Comparison of ENCODE assay signal across 8 cellular contexts in the genomic region with DNA sequence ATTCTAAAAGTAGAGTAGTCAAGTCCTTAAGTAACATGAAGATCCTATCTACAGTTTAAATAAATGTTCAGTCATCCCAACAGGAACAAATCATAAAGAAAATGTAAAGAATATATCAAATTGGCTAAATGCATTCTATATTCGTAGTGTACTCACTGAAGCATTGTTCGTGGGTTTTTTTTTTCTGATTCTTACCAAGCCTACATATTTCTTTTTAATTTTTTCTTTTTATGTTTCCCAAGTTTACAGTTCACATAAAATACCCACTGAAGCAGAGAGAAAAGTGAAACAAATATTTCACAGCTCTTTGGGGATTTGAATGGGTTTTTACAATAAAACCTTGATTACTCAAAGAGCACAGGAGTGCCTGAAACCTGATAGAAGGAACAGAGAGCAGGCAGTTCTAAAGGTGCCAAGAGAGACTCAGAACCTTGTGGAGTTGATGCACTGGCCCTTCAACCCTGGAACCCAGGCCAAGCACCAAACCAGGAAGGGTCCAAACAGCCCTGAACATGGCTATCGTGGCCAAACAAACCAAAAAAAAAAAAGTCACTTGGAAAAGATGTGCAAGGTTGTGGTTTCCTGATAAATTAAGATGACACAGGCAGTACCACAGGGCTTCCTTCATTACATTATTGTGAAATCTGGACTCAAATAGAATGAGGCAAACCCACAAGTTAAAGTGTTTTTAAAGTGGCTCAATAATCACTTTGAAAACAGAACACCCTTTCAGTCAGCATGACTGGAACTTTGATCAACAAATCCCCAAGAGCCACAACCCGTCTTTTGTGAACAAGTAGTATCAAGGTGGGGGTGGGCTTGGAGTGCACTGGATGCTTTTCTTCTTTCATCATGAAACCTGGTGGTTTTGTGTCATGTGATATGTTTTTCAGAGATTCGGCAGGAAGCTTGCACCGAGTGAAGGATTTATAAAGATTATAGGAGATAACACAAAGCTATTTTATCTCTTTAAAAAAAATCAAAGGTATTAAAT.
DNase-seq lines count a peak whose midpoint lies in the region; ATAC-seq and TF ChIP-seq lines count a peak whose summit lies in the region.

No MANE protein-coding gene starts in this region.

- no peak overlapping the region for H3K9ac ChIP-seq in DND-41 (ENCODE audit: low read depth, low read length)

- H3K4me2 ChIP-seq in DND-41 (ENCODE audit: insufficient read depth, low read length): no peak overlapping the region

- peaks cover 17% of the 10 kb centered on the region for H3K4me1 ChIP-seq in DND-41 (ENCODE audit: insufficient read depth, low read length)
- peaks cover 3% of the 10 kb centered on the region; the same call in 1 of the 2 replicates for H3K4me1 ChIP-seq in HEK293 (ENCODE audit: control insufficient read depth, insufficient read depth, low read length)

- H3K27ac ChIP-seq in DND-41 (ENCODE audit: low read length): no peak overlapping the region
- peak overlapping the region; percentile 17; the same call in 1 of the 2 replicates for H3K27ac ChIP-seq in HEK293 (ENCODE audit: extremely low read depth, low read depth, low read length)
- H3K27ac ChIP-seq in RWPE1: no peak overlapping the region

- TF ChIP-seq CTCF in DND-41 (IDR thresholded peaks at IDR 0.05; ENCODE audit: borderline replicate concordance, extremely low read depth, low read length, poor library complexity, severe bottlenecking): no peak
- no peak for TF ChIP-seq CTCF in HEK293 (tag by site-specific recombination; IDR thresholded peaks at IDR 0.05)
- no peak for TF ChIP-seq CTCF in epithelial cell of proximal tubule (conservative IDR thresholded peaks at IDR 0.05; ENCODE audit: low read depth, low read length)
- no peak for TF ChIP-seq CTCF in RWPE1 (conservative IDR thresholded peaks at IDR 0.05; ENCODE audit: low read depth)

- no peaks in the 10 kb centered on the region for H3K36me3 ChIP-seq in DND-41 (ENCODE audit: insufficient read depth, low read length)
- no peaks in the 10 kb centered on the region for H3K36me3 ChIP-seq in HEK293 (ENCODE audit: control insufficient read depth in 2 of 2, insufficient read depth in 1 of 2, low read length in 2 of 2)

- CTCF ChIA-PET in HEK293 (lab: Yijun Ruan, JAX) (interaction anchor here (0.6 to 0.8 kb wide), 2 partner anchors 94 to 170 kb away, joined by 3 read pairs; no protein-coding TSS in a partner anchor), RWPE1 (lab: Yijun Ruan, JAX) (interaction anchor here (0.6 kb wide), 1 partner anchor 212 kb away, joined by 3 read pairs; no protein-coding TSS in a partner anchor)

- peak; percentile 63 for DNase-seq in DND-41
- peak; percentile 96 for DNase-seq in SIG-M5 (lab: John Stamatoyannopoulos, UW)
- DNase-seq in epithelial cell of proximal tubule (ENCODE audit: low read depth): peak; percentile 99
- DNase-seq in stimulated activated CD4-positive, alpha-beta T cell treated with anti-CD3 and anti-CD28 coated beads, Interleukin-15, amount 100 ng/mL, for 48 hours (ENCODE audit: low read depth in 2 of 2): peak; percentile 19 to 28
- no peak for DNase-seq in NCI-H446 (lab: John Stamatoyannopoulos, UW)
- DNase-seq in RWPE1 (ENCODE audit: low spot score): no peak
- no peak for DNase-seq in NCI-H2171 treated with DMSO at 0.1 percent for 48 hours (lab: John Stamatoyannopoulos, UW)

- no peaks in the 10 kb centered on the region for H4K20me1 ChIP-seq in DND-41 (ENCODE audit: insufficient read depth, low read length)

- H3K4me3 ChIP-seq in DND-41 (ENCODE audit: low read depth in 1 of 2, low read length in 2 of 2) (no peak overlapping the region), HEK293 (ENCODE audit: low read depth, low read length) (no peak overlapping the region), epithelial cell of proximal tubule (ENCODE audit: low read depth, low read length) (no peak overlapping the region)

- no peaks in the 10 kb centered on the region for H3K79me2 ChIP-seq in DND-41 (ENCODE audit: insufficient read depth, low read length)

- no peak overlapping the region for H2AFZ ChIP-seq in DND-41 (ENCODE audit: low read depth, low read length)

- ATAC-seq in DND-41 (ENCODE audit: insufficient read depth, low read depth): peak; percentile 93

- H3K27me3 ChIP-seq in DND-41 (ENCODE audit: insufficient read depth, low read length, poor library complexity): peaks cover 4% of the 10 kb centered on the region

- POLR2A ChIA-PET in HEK293 (lab: Yijun Ruan, JAX) (no interaction called here), RWPE1 (lab: Yijun Ruan, JAX; ENCODE audit: low non-redundant PET) (no interaction called here)

- no peaks in the 10 kb centered on the region for H3K9me3 ChIP-seq in DND-41 (ENCODE audit: insufficient read depth, low read length, severe bottlenecking)
- no peaks in the 10 kb centered on the region for H3K9me3 ChIP-seq in HEK293 (ENCODE audit: control insufficient read depth, insufficient read depth, low read depth, low read length)

TF ChIP-seq in HEK293, 187 proteins besides CTCF, POLR2A, EP300 and RAD21 (continues in another document):
- no peak for TF ChIP-seq ZNF292 (tag by site-specific recombination; IDR thresholded peaks at IDR 0.05; ENCODE audit: borderline replicate concordance, low read depth)
- TF ChIP-seq KLF16 (tag by site-specific recombination; IDR thresholded peaks at IDR 0.05): no peak
- TF ChIP-seq, protein P1, sequence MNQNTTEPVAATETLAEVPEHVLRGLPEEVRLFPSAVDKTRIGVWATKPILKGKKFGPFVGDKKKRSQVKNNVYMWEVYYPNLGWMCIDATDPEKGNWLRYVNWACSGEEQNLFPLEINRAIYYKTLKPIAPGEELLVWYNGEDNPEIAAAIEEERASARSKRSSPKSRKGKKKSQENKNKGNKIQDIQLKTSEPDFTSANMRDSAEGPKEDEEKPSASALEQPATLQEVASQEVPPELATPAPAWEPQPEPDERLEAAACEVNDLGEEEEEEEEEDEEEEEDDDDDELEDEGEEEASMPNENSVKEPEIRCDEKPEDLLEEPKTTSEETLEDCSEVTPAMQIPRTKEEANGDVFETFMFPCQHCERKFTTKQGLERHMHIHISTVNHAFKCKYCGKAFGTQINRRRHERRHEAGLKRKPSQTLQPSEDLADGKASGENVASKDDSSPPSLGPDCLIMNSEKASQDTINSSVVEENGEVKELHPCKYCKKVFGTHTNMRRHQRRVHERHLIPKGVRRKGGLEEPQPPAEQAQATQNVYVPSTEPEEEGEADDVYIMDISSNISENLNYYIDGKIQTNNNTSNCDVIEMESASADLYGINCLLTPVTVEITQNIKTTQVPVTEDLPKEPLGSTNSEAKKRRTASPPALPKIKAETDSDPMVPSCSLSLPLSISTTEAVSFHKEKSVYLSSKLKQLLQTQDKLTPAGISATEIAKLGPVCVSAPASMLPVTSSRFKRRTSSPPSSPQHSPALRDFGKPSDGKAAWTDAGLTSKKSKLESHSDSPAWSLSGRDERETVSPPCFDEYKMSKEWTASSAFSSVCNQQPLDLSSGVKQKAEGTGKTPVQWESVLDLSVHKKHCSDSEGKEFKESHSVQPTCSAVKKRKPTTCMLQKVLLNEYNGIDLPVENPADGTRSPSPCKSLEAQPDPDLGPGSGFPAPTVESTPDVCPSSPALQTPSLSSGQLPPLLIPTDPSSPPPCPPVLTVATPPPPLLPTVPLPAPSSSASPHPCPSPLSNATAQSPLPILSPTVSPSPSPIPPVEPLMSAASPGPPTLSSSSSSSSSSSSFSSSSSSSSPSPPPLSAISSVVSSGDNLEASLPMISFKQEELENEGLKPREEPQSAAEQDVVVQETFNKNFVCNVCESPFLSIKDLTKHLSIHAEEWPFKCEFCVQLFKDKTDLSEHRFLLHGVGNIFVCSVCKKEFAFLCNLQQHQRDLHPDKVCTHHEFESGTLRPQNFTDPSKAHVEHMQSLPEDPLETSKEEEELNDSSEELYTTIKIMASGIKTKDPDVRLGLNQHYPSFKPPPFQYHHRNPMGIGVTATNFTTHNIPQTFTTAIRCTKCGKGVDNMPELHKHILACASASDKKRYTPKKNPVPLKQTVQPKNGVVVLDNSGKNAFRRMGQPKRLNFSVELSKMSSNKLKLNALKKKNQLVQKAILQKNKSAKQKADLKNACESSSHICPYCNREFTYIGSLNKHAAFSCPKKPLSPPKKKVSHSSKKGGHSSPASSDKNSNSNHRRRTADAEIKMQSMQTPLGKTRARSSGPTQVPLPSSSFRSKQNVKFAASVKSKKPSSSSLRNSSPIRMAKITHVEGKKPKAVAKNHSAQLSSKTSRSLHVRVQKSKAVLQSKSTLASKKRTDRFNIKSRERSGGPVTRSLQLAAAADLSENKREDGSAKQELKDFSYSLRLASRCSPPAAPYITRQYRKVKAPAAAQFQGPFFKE (tag by site-specific recombination; IDR thresholded peaks at IDR 0.05; ENCODE audit: borderline replicate concordance): no peak
- TF ChIP-seq ZNF114 (tag by site-specific recombination; IDR thresholded peaks at IDR 0.05): no peak
- TF ChIP-seq, protein P2, sequence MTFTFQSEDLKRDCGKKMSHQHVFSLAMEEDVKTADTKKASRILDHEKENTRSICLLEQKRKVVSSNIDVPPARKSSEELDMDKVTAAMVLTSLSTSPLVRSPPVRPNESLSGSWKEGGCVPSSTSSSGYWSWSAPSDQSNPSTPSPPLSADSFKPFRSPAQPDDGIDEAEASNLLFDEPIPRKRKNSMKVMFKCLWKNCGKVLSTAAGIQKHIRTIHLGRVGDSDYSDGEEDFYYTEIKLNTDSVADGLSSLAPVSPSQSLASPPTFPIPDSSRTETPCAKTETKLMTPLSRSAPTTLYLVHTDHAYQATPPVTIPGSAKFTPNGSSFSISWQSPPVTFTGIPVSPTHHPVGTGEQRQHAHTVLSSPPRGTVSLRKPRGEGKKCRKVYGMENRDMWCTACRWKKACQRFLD (tag by site-specific recombination; IDR thresholded peaks at IDR 0.05): no peak
- no peak for TF ChIP-seq ZNF654 (tag by site-specific recombination; IDR thresholded peaks at IDR 0.05; ENCODE audit: low read depth)
- TF ChIP-seq ZSCAN16 (tag by site-specific recombination; IDR thresholded peaks at IDR 0.05): 0 out of 2 replicates have a peak, but pooled peaks have one; percentile 32
- no peak for TF ChIP-seq ZBTB7A (tag by site-specific recombination; IDR thresholded peaks at IDR 0.05; ENCODE audit: low read depth)
- peak; percentile 72 for TF ChIP-seq ZNF335 (tag by site-specific recombination; conservative IDR thresholded peaks at IDR 0.05)

Comparison
In these comparisons a context has a peak if more than half of its experiments do, and no peak if none do; other contexts are left out.
1. DNase-seq: peak in DND-41 (single experiment), SIG-M5 (single experiment), epithelial cell of proximal tubule (single experiment) and stimulated activated CD4-positive, alpha-beta T cell treated with anti-CD3 and anti-CD28 coated beads, Interleukin-15, amount 100 ng/mL, for 48 hours (2 of 2); none in NCI-H446 (0 of 2), RWPE1 (single experiment) and NCI-H2171 treated with DMSO at 0.1 percent for 48 hours (single experiment).